25 cellular contexts compared by ENCODE assay signal in the genomic region with DNA sequence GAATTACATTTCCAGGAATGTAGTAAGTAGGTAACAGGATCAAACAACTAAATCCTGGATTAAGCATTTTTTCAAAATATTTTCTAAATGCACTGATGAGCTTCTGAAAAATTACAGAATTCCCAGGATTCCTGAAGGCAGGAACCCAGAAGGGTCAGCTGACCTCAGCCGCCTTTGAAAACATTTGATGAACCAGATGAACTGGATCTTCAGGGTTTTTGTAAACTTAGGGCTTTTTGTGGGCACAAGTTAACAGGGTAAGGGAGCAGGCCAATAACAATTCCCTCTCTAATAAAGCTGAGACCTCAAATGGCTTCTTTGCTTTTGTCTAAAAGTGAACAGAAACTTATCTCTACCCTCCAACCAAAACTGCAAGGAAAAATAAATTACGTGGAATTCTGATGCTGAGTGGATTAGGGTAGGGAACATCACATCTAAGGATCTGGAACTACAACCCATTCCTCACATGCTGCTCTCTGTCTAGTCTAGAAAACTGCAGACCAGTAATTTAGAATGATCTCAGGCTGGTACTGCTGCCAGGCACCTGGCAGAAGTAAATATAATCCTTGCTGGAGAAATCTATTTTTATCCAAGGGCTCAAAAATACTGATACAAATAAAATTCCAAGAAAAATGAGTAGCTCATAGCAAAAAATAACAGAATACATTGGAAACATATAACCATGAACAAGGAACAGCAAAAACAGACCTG.
"Had no signal": no experiment of that assay in that cellular context is flagged by ENCODE, and none has a peak within 500 bp of the region (broad histone marks: within the 10 kb centered on the region; RNA-seq: fewer than 3 reads in every experiment).

No MANE protein-coding gene starts in this region.

- H3K4me3 Mint-ChIP-seq: activated CD4-positive, alpha-beta memory T cell treated with anti-CD3 and anti-CD28 coated beads, Interleukin-2, amount 10 ng/mL, durations not matched to agents 7 days and 5 days; activated CD4-positive, alpha-beta T cell treated with anti-CD3 and anti-CD28 coated beads, Interleukin-2, amount 10 ng/mL, durations not matched to agents 7 days and 5 days; activated naive CD4-positive, alpha-beta T cell treated with anti-CD3 and anti-CD28 coated beads, Interleukin-2, amount 50 U/mL, for 24 hours; activated naive CD8-positive, alpha-beta T cell treated with anti-CD3 and anti-CD28 coated beads, Interleukin-2, amount 50 U/mL, for 24 hours; activated T-cell treated with anti-CD3 and anti-CD28 coated beads, Interleukin-2, amount 50 U/mL, for 4 hours; activated T-helper 17 cell treated with anti-CD3 and anti-CD28 coated beads, Interleukin-2, amount 50 U/mL, for 72 hours; naive thymus-derived CD4-positive, alpha-beta T cell; T-helper 17 cell had no signal

- H3K9me3 Mint-ChIP-seq: activated CD4-positive, alpha-beta memory T cell treated with anti-CD3 and anti-CD28 coated beads, Interleukin-2, amount 10 ng/mL, durations not matched to agents 7 days and 5 days; activated CD4-positive, alpha-beta T cell treated with anti-CD3 and anti-CD28 coated beads, Interleukin-2, amount 10 ng/mL, durations not matched to agents 7 days and 5 days; activated naive CD4-positive, alpha-beta T cell treated with anti-CD3 and anti-CD28 coated beads, Interleukin-2, amount 50 U/mL, for 24 hours; activated naive CD8-positive, alpha-beta T cell treated with anti-CD3 and anti-CD28 coated beads, Interleukin-2, amount 50 U/mL, for 24 hours; activated T-cell treated with anti-CD3 and anti-CD28 coated beads, Interleukin-2, amount 50 U/mL, for 4 hours; activated T-helper 17 cell treated with anti-CD3 and anti-CD28 coated beads, Interleukin-2, amount 50 U/mL, for 72 hours had no signal

- H3K27me3 ChIP-seq: breast epithelium, hepatocyte, pancreas, spleen, suprapubic skin, tibial artery had no signal

- H3K27ac Mint-ChIP-seq: activated CD4-positive, alpha-beta memory T cell treated with anti-CD3 and anti-CD28 coated beads, Interleukin-2, amount 10 ng/mL, durations not matched to agents 7 days and 5 days; activated CD4-positive, alpha-beta T cell treated with anti-CD3 and anti-CD28 coated beads, Interleukin-2, amount 10 ng/mL, durations not matched to agents 7 days and 5 days; activated naive CD4-positive, alpha-beta T cell treated with anti-CD3 and anti-CD28 coated beads, Interleukin-2, amount 50 U/mL, for 24 hours; activated naive CD8-positive, alpha-beta T cell treated with anti-CD3 and anti-CD28 coated beads, Interleukin-2, amount 50 U/mL, for 24 hours; activated T-helper 17 cell treated with anti-CD3 and anti-CD28 coated beads, Interleukin-2, amount 50 U/mL, for 72 hours; naive thymus-derived CD4-positive, alpha-beta T cell; T-helper 17 cell had no signal

- ATAC-seq: activated naive CD8-positive, alpha-beta T cell treated with anti-CD3 and anti-CD28 coated beads, Interleukin-2, amount 50 U/mL, for 24 hours; activated T-cell treated with anti-CD3 and anti-CD28 coated beads, Interleukin-2, amount 50 U/mL, for 4 hours; activated T-helper 17 cell treated with anti-CD3 and anti-CD28 coated beads, Interleukin-2, amount 50 U/mL, for 72 hours; esophagus mucosa; naive thymus-derived CD4-positive, alpha-beta T cell; pancreas; right cardiac atrium; T-helper 17 cell had no signal

- H3K9me3 ChIP-seq: breast epithelium, pancreas, spleen, suprapubic skin, tibial artery had no signal

- H3K4me1 Mint-ChIP-seq: activated naive CD4-positive, alpha-beta T cell treated with anti-CD3 and anti-CD28 coated beads, Interleukin-2, amount 50 U/mL, for 24 hours had no signal

- H3K4me2 ChIP-seq: hepatocyte had no signal

- H3K79me2 ChIP-seq: hepatocyte had no signal

- DNase-seq: activated CD4-positive, alpha-beta memory T cell treated with anti-CD3 and anti-CD28 coated beads, Interleukin-2, amount 10 ng/mL, durations not matched to agents 7 days and 5 days; activated CD4-positive, alpha-beta T cell treated with anti-CD3 and anti-CD28 coated beads for 1 hour; activated CD4-positive, alpha-beta T cell treated with anti-CD3 and anti-CD28 coated beads, Interleukin-2, amount 10 ng/mL, durations not matched to agents 7 days and 5 days; activated naive CD8-positive, alpha-beta T cell treated with anti-CD3 and anti-CD28 coated beads, Interleukin-2, amount 50 U/mL, for 24 hours; activated T-cell treated with anti-CD3 and anti-CD28 coated beads, Interleukin-2, amount 50 U/mL, for 4 hours; amygdala; central memory CD4-positive, alpha-beta T cell; foreskin fibroblast; islet precursor cell; mammary epithelial cell; naive thymus-derived CD4-positive, alpha-beta T cell; nucleus accumbens; pancreas; right cardiac atrium; spleen; stimulated activated naive CD4-positive, alpha-beta T cell; T-helper 17 cell; T1000; tibial artery had no signal

- H3K27me3 Mint-ChIP-seq: activated CD4-positive, alpha-beta memory T cell treated with anti-CD3 and anti-CD28 coated beads, Interleukin-2, amount 10 ng/mL, durations not matched to agents 7 days and 5 days; activated CD4-positive, alpha-beta T cell treated with anti-CD3 and anti-CD28 coated beads, Interleukin-2, amount 10 ng/mL, durations not matched to agents 7 days and 5 days; activated naive CD4-positive, alpha-beta T cell treated with anti-CD3 and anti-CD28 coated beads, Interleukin-2, amount 50 U/mL, for 24 hours; activated naive CD8-positive, alpha-beta T cell treated with anti-CD3 and anti-CD28 coated beads, Interleukin-2, amount 50 U/mL, for 24 hours; activated T-helper 17 cell treated with anti-CD3 and anti-CD28 coated beads, Interleukin-2, amount 50 U/mL, for 72 hours; T-helper 17 cell had no signal

- H3K27ac ChIP-seq: breast epithelium, hepatocyte, pancreas, spleen, suprapubic skin, tibial artery had no signal

- H3K4me1 ChIP-seq: breast epithelium, pancreas, suprapubic skin had no signal

- H2AFZ ChIP-seq: hepatocyte had no signal

- H3K4me3 ChIP-seq: breast epithelium, hepatocyte, pancreas, spleen, suprapubic skin, tibial artery had no signal

- H3K36me3 ChIP-seq: breast epithelium, pancreas had no signal
